In genomic region chr17:34654276-34654675, GRCh38 we compare ENCODE assay signal across 21 cellular contexts.
"Had no signal": no experiment of that assay in that cellular context is flagged by ENCODE, and none has a peak within 500 bp of the region (broad histone marks: within the 10 kb centered on the region; RNA-seq: fewer than 3 reads in every experiment).

No MANE protein-coding gene starts in this region.

- H3K36me3 ChIP-seq: esophagus squamous epithelium, neutrophil, right lobe of liver, thoracic aorta, transverse colon had no signal

- H3K9me3 ChIP-seq: esophagus squamous epithelium, neutrophil, psoas muscle, right lobe of liver, thoracic aorta, transverse colon had no signal

- H3K4me1 ChIP-seq: esophagus squamous epithelium, foreskin keratinocyte, psoas muscle, right lobe of liver, transverse colon had no signal

- H3K27me3 ChIP-seq: hepatocyte, right lobe of liver, transverse colon had no signal

- H3K4me3 ChIP-seq: esophagus squamous epithelium, hepatocyte, psoas muscle, right lobe of liver, thoracic aorta, transverse colon had no signal

- H3K27ac Mint-ChIP-seq: dendritic cell treated with granulocyte-macrophage colony-stimulating factor and Interleukin-4, amounts not matched to agents 40 ng/mL and 50 ng/mL, for 4 days; effector memory CD8-positive, alpha-beta T cell; natural killer cell treated with Interleukin-12 subunit alpha and Interleukin-12 subunit beta and Interleukin-15 and Interleukin-18, amount 100 ng/mL, for 72 hours; stimulated activated naive B cell treated with anti-CD40 and anti-IgM and Interleukin-4, amounts not matched to agents 10 μg/mL and 1 μg/mL and 100 μg/mL, for 72 hours had no signal

- H3K27ac ChIP-seq: esophagus squamous epithelium, foreskin keratinocyte, hepatocyte, neutrophil, psoas muscle, right lobe of liver, thoracic aorta, transverse colon had no signal

- DNase-seq: cerebellar nuclear complex; effector memory CD8-positive, alpha-beta T cell; esophagus squamous epithelium; foreskin keratinocyte; kidney glomerular epithelial cell; midbrain; psoas muscle; retina; right lobe of liver; stimulated activated CD4-positive, alpha-beta T cell treated with anti-CD3 and anti-CD28 coated beads, Interleukin-15, amount 100 ng/mL, for 24 hours; stimulated activated CD4-positive, alpha-beta T cell treated with anti-CD3 and anti-CD28 coated beads, Interleukin-1b, Interleukin-23, amount 100 ng/mL, for 48 hours; stimulated activated CD4-positive, alpha-beta T cell treated with anti-CD3 and anti-CD28 coated beads, Interleukin-4, amount 100 ng/mL, for 24 hours; stimulated activated naive B cell treated with anti-CD40 and anti-IgM and Interleukin-4, amounts not matched to agents 10 μg/mL and 1 μg/mL and 100 μg/mL, for 72 hours; stimulated activated naive CD8-positive, alpha-beta T cell treated with anti-CD3 and anti-CD28 coated beads, Interleukin-15, amount 100 ng/mL, for 72 hours; transverse colon had no signal

- FAIRE-seq: colon had no signal

- H3K36me3 Mint-ChIP-seq: natural killer cell treated with Interleukin-12 subunit alpha and Interleukin-12 subunit beta and Interleukin-15 and Interleukin-18, amount 100 ng/mL, for 72 hours; stimulated activated naive B cell treated with anti-CD40 and anti-IgM and Interleukin-4, amounts not matched to agents 10 μg/mL and 1 μg/mL and 100 μg/mL, for 72 hours had no signal

- H3K9me3 Mint-ChIP-seq: dendritic cell treated with granulocyte-macrophage colony-stimulating factor and Interleukin-4, amounts not matched to agents 40 ng/mL and 50 ng/mL, for 4 days; effector memory CD8-positive, alpha-beta T cell; natural killer cell treated with Interleukin-12 subunit alpha and Interleukin-12 subunit beta and Interleukin-15 and Interleukin-18, amount 100 ng/mL, for 72 hours; stimulated activated naive B cell treated with anti-CD40 and anti-IgM and Interleukin-4, amounts not matched to agents 10 μg/mL and 1 μg/mL and 100 μg/mL, for 72 hours; stimulated activated naive CD8-positive, alpha-beta T cell treated with anti-CD3 and anti-CD28 coated beads, Interleukin-15, amount 100 ng/mL, for 72 hours had no signal

- H3K4me3 Mint-ChIP-seq: dendritic cell treated with granulocyte-macrophage colony-stimulating factor and Interleukin-4, amounts not matched to agents 40 ng/mL and 50 ng/mL, for 4 days; effector memory CD8-positive, alpha-beta T cell; natural killer cell treated with Interleukin-12 subunit alpha and Interleukin-12 subunit beta and Interleukin-15 and Interleukin-18, amount 100 ng/mL, for 72 hours; stimulated activated naive B cell treated with anti-CD40 and anti-IgM and Interleukin-4, amounts not matched to agents 10 μg/mL and 1 μg/mL and 100 μg/mL, for 72 hours; stimulated activated naive CD8-positive, alpha-beta T cell treated with anti-CD3 and anti-CD28 coated beads, Interleukin-15, amount 100 ng/mL, for 72 hours had no signal

- H3K4me1 Mint-ChIP-seq: stimulated activated naive CD8-positive, alpha-beta T cell treated with anti-CD3 and anti-CD28 coated beads, Interleukin-15, amount 100 ng/mL, for 72 hours had no signal
